In the genomic region with DNA sequence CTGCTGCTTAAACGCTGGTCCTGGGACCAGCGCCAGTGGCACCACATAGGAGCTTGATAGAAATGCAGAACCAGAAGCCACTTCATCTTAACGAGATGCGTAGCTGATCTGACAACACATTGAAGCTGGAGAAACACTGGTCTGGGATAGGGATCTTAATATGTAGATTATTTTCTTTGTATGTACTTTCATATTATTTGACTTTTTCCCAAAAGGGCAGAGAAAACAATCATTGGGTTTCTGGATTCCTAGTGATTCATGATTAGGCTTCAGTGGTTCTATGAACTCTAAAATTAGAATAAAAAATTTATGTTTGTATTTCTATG, we compare ENCODE assay signal across 13 cellular contexts. TPM values are rescaled to one million over a fixed set of nuclear protein-coding genes. Genes with fewer than 3 reads are reported as not detected.
DNase-seq lines count a peak whose midpoint lies in the region; ATAC-seq and TF ChIP-seq lines count a peak whose summit lies in the region.
"Had no signal": no experiment of that assay in that cellular context is flagged by ENCODE, and none has a peak within 500 bp of the region (broad histone marks: within the 10 kb centered on the region; RNA-seq: fewer than 3 reads in every experiment).

No MANE protein-coding gene starts in this region.

- no peak overlapping the region for H3K4me3 Mint-ChIP-seq in activated CD4-positive, alpha-beta memory T cell treated with anti-CD3 and anti-CD28 coated beads for 36 hours
- no peak overlapping the region for H3K4me3 Mint-ChIP-seq in activated CD4-positive, alpha-beta memory T cell treated with anti-CD3 and anti-CD28 coated beads, Interleukin-2, amount 10 ng/mL, durations not matched to agents 7 days and 5 days
- H3K4me3 Mint-ChIP-seq in activated B cell treated with CpG ODN at 0.5 μM for 24 hours: peak overlapping the region; percentile 42

- POLR2A ChIA-PET in activated CD4-positive, alpha-beta memory T cell treated with anti-CD3 and anti-CD28 coated beads for 36 hours (lab: Charles Lee): no interaction called here
- POLR2A ChIA-PET in activated CD4-positive, alpha-beta memory T cell treated with anti-CD3 and anti-CD28 coated beads, Interleukin-2, amount 10 ng/mL, durations not matched to agents 7 days and 5 days (lab: Charles Lee): no interaction called here
- POLR2A ChIA-PET in activated B cell treated with CpG ODN at 0.5 μM for 24 hours (lab: Charles Lee): interaction anchor here (0.8 to 4.1 kb wide), 7 partner anchors 11 to 73 kb away, joined by 3 to 57 read pairs (median 4); a partner anchor contains a TSS

- no peaks in the 10 kb centered on the region for H3K9me3 Mint-ChIP-seq in activated CD4-positive, alpha-beta memory T cell treated with anti-CD3 and anti-CD28 coated beads for 36 hours
- H3K9me3 Mint-ChIP-seq in activated CD4-positive, alpha-beta memory T cell treated with anti-CD3 and anti-CD28 coated beads, Interleukin-2, amount 10 ng/mL, durations not matched to agents 7 days and 5 days: no peaks in the 10 kb centered on the region
- no peaks in the 10 kb centered on the region for H3K9me3 Mint-ChIP-seq in activated B cell treated with CpG ODN at 0.5 μM for 24 hours

- peaks cover 3% of the 10 kb centered on the region for H3K36me3 Mint-ChIP-seq in activated CD4-positive, alpha-beta memory T cell treated with anti-CD3 and anti-CD28 coated beads for 36 hours
- H3K36me3 Mint-ChIP-seq in activated CD4-positive, alpha-beta memory T cell treated with anti-CD3 and anti-CD28 coated beads, Interleukin-2, amount 10 ng/mL, durations not matched to agents 7 days and 5 days (ENCODE audit: low read depth): no peaks in the 10 kb centered on the region
- H3K36me3 Mint-ChIP-seq in activated B cell treated with CpG ODN at 0.5 μM for 24 hours (ENCODE audit: low read depth): peaks cover 85% of the 10 kb centered on the region

- peaks cover 16% of the 10 kb centered on the region for H3K4me1 Mint-ChIP-seq in activated CD4-positive, alpha-beta memory T cell treated with anti-CD3 and anti-CD28 coated beads for 36 hours (ENCODE audit: low read depth)
- peaks cover 4% of the 10 kb centered on the region for H3K4me1 Mint-ChIP-seq in activated CD4-positive, alpha-beta memory T cell treated with anti-CD3 and anti-CD28 coated beads, Interleukin-2, amount 10 ng/mL, durations not matched to agents 7 days and 5 days
- H3K4me1 Mint-ChIP-seq in activated B cell treated with CpG ODN at 0.5 μM for 24 hours: peaks cover 100% of the 10 kb centered on the region

- intact Hi-C loops in activated CD4-positive, alpha-beta memory T cell treated with anti-CD3 and anti-CD28 coated beads for 36 hours (cut with micrococcal nuclease): loop anchor here (1.0 kb wide), 1 partner anchor 8 kb away; no protein-coding TSS in a partner anchor
- intact Hi-C loops in activated B cell treated with CpG ODN at 0.5 μM for 24 hours (cut with micrococcal nuclease): loop anchor here (1.0 kb wide), 4 partner anchors 8 to 73 kb away; a partner anchor contains a TSS

- peak overlapping the region; percentile 9 for H3K27ac Mint-ChIP-seq in activated CD4-positive, alpha-beta memory T cell treated with anti-CD3 and anti-CD28 coated beads for 36 hours
- H3K27ac Mint-ChIP-seq in activated CD4-positive, alpha-beta memory T cell treated with anti-CD3 and anti-CD28 coated beads, Interleukin-2, amount 10 ng/mL, durations not matched to agents 7 days and 5 days: no peak overlapping the region
- peak overlapping the region; percentile 88 for H3K27ac Mint-ChIP-seq in activated B cell treated with CpG ODN at 0.5 μM for 24 hours

- ATAC-seq in GM21381 (IDR thresholded peaks at IDR 0.05; ENCODE audit: unreplicated experiment) (peak; percentile 39), activated B cell treated with CpG ODN at 0.5 μM for 24 hours (ENCODE audit: low read depth) (peak; percentile 67)
- peak; percentile 55 for ATAC-seq in stimulated activated naive CD8-positive, alpha-beta T cell treated with anti-CD3 and anti-CD28 coated beads, Interleukin-15, Interleukin-2, amounts not matched to agents 100 U/mL and 50 U/mL, for 24 hours

- DNase-seq in activated CD4-positive, alpha-beta memory T cell treated with anti-CD3 and anti-CD28 coated beads for 36 hours: no peak
- DNase-seq in activated CD4-positive, alpha-beta memory T cell treated with anti-CD3 and anti-CD28 coated beads, Interleukin-2, amount 10 ng/mL, durations not matched to agents 7 days and 5 days: no peak
- DNase-seq in activated B cell treated with CpG ODN at 0.5 μM for 24 hours: no peak
- no peak for DNase-seq in stimulated activated naive CD8-positive, alpha-beta T cell treated with anti-CD3 and anti-CD28 coated beads, Interleukin-15, Interleukin-2, amounts not matched to agents 100 U/mL and 50 U/mL, for 24 hours
- no peak for DNase-seq in GM19240 (ENCODE audit: insufficient read length, low spot score)
- DNase-seq in NCI-H526 (lab: John Stamatoyannopoulos, UW): no peak
- no peak for DNase-seq in SW480 (ENCODE audit: low spot score)
- DNase-seq: Calu3, cerebellar nuclear complex, right lobe of liver, trophoblast cell had no signal

- TF ChIP-seq CTCF in activated B cell treated with CpG ODN at 0.5 μM for 24 hours (IDR thresholded peaks at IDR 0.05): no peak

- H3K27me3 Mint-ChIP-seq in activated CD4-positive, alpha-beta memory T cell treated with anti-CD3 and anti-CD28 coated beads for 36 hours: no peaks in the 10 kb centered on the region
- H3K27me3 Mint-ChIP-seq in activated CD4-positive, alpha-beta memory T cell treated with anti-CD3 and anti-CD28 coated beads, Interleukin-2, amount 10 ng/mL, durations not matched to agents 7 days and 5 days: no peaks in the 10 kb centered on the region
- no peaks in the 10 kb centered on the region for H3K27me3 Mint-ChIP-seq in activated B cell treated with CpG ODN at 0.5 μM for 24 hours

- CTCF ChIA-PET in activated CD4-positive, alpha-beta memory T cell treated with anti-CD3 and anti-CD28 coated beads for 36 hours (lab: Charles Lee): interaction anchor here (0.9 to 3.1 kb wide), 2 partner anchors 14 to 31 kb away, joined by 5 to 24 read pairs; no protein-coding TSS in a partner anchor
- CTCF ChIA-PET in activated CD4-positive, alpha-beta memory T cell treated with anti-CD3 and anti-CD28 coated beads, Interleukin-2, amount 10 ng/mL, durations not matched to agents 7 days and 5 days (lab: Charles Lee): interaction anchor here (3.6 to 5.0 kb wide), 2 partner anchors 14 to 28 kb away, joined by 28 to 30 read pairs; a partner anchor contains a TSS
- CTCF ChIA-PET in activated B cell treated with CpG ODN at 0.5 μM for 24 hours (lab: Charles Lee): interaction anchor here (1.3 to 9.7 kb wide), 5 partner anchors 9 to 229 kb away, joined by 3 to 94 read pairs (median 4); a partner anchor contains a TSS

RNA-seq across cellular contexts. Expression of a gene that starts 12.3 kb away (rescaled TPM):
- not detected for total RNA-seq in activated CD4-positive, alpha-beta memory T cell treated with anti-CD3 and anti-CD28 coated beads for 36 hours
- not detected for total RNA-seq in activated CD4-positive, alpha-beta memory T cell treated with anti-CD3 and anti-CD28 coated beads, Interleukin-2, amount 10 ng/mL, durations not matched to agents 7 days and 5 days
- total RNA-seq in activated B cell treated with CpG ODN at 0.5 μM for 24 hours: 145 and 154 TPM in 2 replicates
- total RNA-seq: Calu3, endothelial cell of umbilical vein had no signal

RNA-seq across cellular contexts. Expression of a gene that starts 28.5 kb away (rescaled TPM):
- total RNA-seq in activated CD4-positive, alpha-beta memory T cell treated with anti-CD3 and anti-CD28 coated beads for 36 hours: under 1 TPM; 0.05 to 0.07 TPM
- total RNA-seq in activated CD4-positive, alpha-beta memory T cell treated with anti-CD3 and anti-CD28 coated beads, Interleukin-2, amount 10 ng/mL, durations not matched to agents 7 days and 5 days: under 1 TPM; 0.30 to 0.48 TPM
- total RNA-seq in activated B cell treated with CpG ODN at 0.5 μM for 24 hours: 24.2 TPM in 2 replicates

RNA-seq across cellular contexts. Expression of a gene that starts 57.7 kb away (rescaled TPM):
- total RNA-seq in activated CD4-positive, alpha-beta memory T cell treated with anti-CD3 and anti-CD28 coated beads for 36 hours: 10 to 100 TPM; 87.6 to 87.8 TPM
- 100 to 1,000 TPM; 136 to 141 TPM for total RNA-seq in activated CD4-positive, alpha-beta memory T cell treated with anti-CD3 and anti-CD28 coated beads, Interleukin-2, amount 10 ng/mL, durations not matched to agents 7 days and 5 days
- 51.5 and 64.3 TPM in 2 replicates for total RNA-seq in activated B cell treated with CpG ODN at 0.5 μM for 24 hours

Comparison
In these comparisons a context has a peak if more than half of its experiments do, and no peak if none do; other contexts are left out.
1. RNA of a gene that starts 12.3 kb away (total RNA-seq): 145 to 154 TPM in activated B cell treated with CpG ODN at 0.5 μM for 24 hours; not detected in activated CD4-positive, alpha-beta memory T cell treated with anti-CD3 and anti-CD28 coated beads for 36 hours and not detected in activated CD4-positive, alpha-beta memory T cell treated with anti-CD3 and anti-CD28 coated beads, Interleukin-2, amount 10 ng/mL, durations not matched to agents 7 days and 5 days; every median in the first group is over 100 times any median in the second.
2. RNA of a gene that starts 28.5 kb away (total RNA-seq): 24.2 TPM in activated B cell treated with CpG ODN at 0.5 μM for 24 hours; 0.30 to 0.48 TPM in activated CD4-positive, alpha-beta memory T cell treated with anti-CD3 and anti-CD28 coated beads, Interleukin-2, amount 10 ng/mL, durations not matched to agents 7 days and 5 days and 0.05 to 0.07 TPM in activated CD4-positive, alpha-beta memory T cell treated with anti-CD3 and anti-CD28 coated beads for 36 hours; every median in the first group is over 10 times any median in the second.
3. Peak in every context shown above with its lines, with median percentiles within 50 percentile points of each other: ATAC-seq.